In genomic region chr11:86152006-86152862, GRCh38 we compare ENCODE assay signal across 8 cellular contexts.
A peak's percentile ranks its signal among the peaks of the same experiment; 100 is the strongest.
DNase-seq lines count a peak whose midpoint lies in the region; ATAC-seq, FAIRE-seq and TF ChIP-seq lines count a peak whose summit lies in the region.

No MANE protein-coding gene starts in this region.

- H3K27ac Mint-ChIP-seq in HFFc6 = peak overlapping the region; percentile 80

- DNase-seq in HFFc6 (peak; percentile 34), GM12878 (ENCODE audit: low read depth, low spot score) (no peak), NCI-H1417 (lab: John Stamatoyannopoulos, UW) (no peak), NCI-H1694 treated with DMSO at 0.1 percent for 48 hours (lab: John Stamatoyannopoulos, UW) (no peak)

- ATAC-seq in GM12878 (peak; percentile 65), HG03521 (IDR thresholded peaks at IDR 0.05; ENCODE audit: unreplicated experiment) (no peak), HG02623 (IDR thresholded peaks at IDR 0.05; ENCODE audit: unreplicated experiment) (no peak)

- H3K4me1 Mint-ChIP-seq in HFFc6 (ENCODE audit: low read depth) = peaks cover 33% of the 10 kb centered on the region

- BruUV-seq in GM12878 (replicated peaks; lab: Mats Ljungman, UMichigan) = no TSS peak

- intact Hi-C loops in GM12878 (cut with micrococcal nuclease; ENCODE audit: unreplicated experiment) = no loop called here

- WGBS in GM12878 (ENCODE audit: insufficient coverage, insufficient replicate concordance, low lambda C conversion rate, missing lambda C conversion rate) = 0% methylated on average over 2 of the region's 2 CpGs

- peak overlapping the region; percentile 47 to 86 (median 76) for H3K4me2 ChIP-seq in BLaER1 treated with 17β-estradiol and CSF1 and Interleukin-3, amounts not matched to agents 10 nM and 100 nM
- H3K4me2 ChIP-seq in GM12878 (ENCODE audit: control insufficient read depth, insufficient read depth) = no peak overlapping the region; the same call in 1 of the 2 replicates

- H3K4me3 Mint-ChIP-seq in HFFc6 = no peak overlapping the region; the same call in 1 of the 2 replicates

- TF ChIP-seq CTCF in HFFc6 (IDR thresholded peaks at IDR 0.05) = no peak
- no peak for TF ChIP-seq CTCF in GM12878 (IDR thresholded peaks at IDR 0.05 in 2 of 3, conservative IDR thresholded peaks at IDR 0.05 in 1 of 3; ENCODE audit: control insufficient read depth in 2 of 3, extremely low read depth in 1 of 3, insufficient read depth in 1 of 3, low read depth in 3 of 3, low read length in 3 of 3)

- SMC1A ChIA-PET in GM12878 (lab: Charles Lee; ENCODE audit: uncharacterized antibody, unreplicated experiment) = interaction anchor here (0.8 to 2.1 kb wide), 16 partner anchors 8 to 106 kb away, joined by 3 to 8 read pairs (median 4); no protein-coding TSS in a partner anchor

- H3K9me3 ChIP-seq in BLaER1 treated with 17β-estradiol and CSF1 and Interleukin-3, amounts not matched to agents 10 nM and 100 nM (replicated peaks in 1 of 11) = no peaks in the 10 kb centered on the region
- no peaks in the 10 kb centered on the region for H3K9me3 ChIP-seq in GM12878 (replicated peaks; ENCODE audit: control insufficient read depth, insufficient read depth, low read length)
- no peaks in the 10 kb centered on the region for H3K9me3 ChIP-seq in muscle layer of duodenum (ENCODE audit: control insufficient read depth in 1 of 2, low read length in 2 of 2)

- H3K4me3 ChIP-seq in BLaER1 treated with 17β-estradiol and CSF1 and Interleukin-3, amounts not matched to agents 10 nM and 100 nM = peak overlapping the region in 2 of 10 experiments; percentile 10 to 29; a peak in 1 of 20 replicates
- H3K4me3 ChIP-seq in GM12878 (no peak overlapping the region), muscle layer of duodenum (ENCODE audit: low read depth in 1 of 2, low read length in 2 of 2) (peak overlapping the region in 1 of 2 donors; percentile 31)

- TF ChIP-seq RAD21 in GM12878 (IDR thresholded peaks at IDR 0.05; ENCODE audit: insufficient read depth, low read depth, low read length) = no peak

- no peaks in the 10 kb centered on the region for H3K36me3 ChIP-seq in BLaER1 treated with 17β-estradiol and CSF1 and Interleukin-3, amounts not matched to agents 10 nM and 100 nM
- no peaks in the 10 kb centered on the region for H3K36me3 ChIP-seq in GM12878 (ENCODE audit: control insufficient read depth in 2 of 2, insufficient read depth in 2 of 2, low read length in 1 of 2)
- peaks cover 0 to 4% of the 10 kb centered on the region in 2 donors for H3K36me3 ChIP-seq in muscle layer of duodenum (ENCODE audit: control insufficient read depth in 1 of 2, insufficient read depth in 2 of 2, low read length in 2 of 2)

- RAD21 ChIA-PET in GM12878 (lab: Charles Lee; ENCODE audit: unreplicated experiment) = interaction anchor here (0.7 to 2.3 kb wide), 7 partner anchors 21 to 110 kb away, joined by 3 to 8 read pairs (median 4); partner anchors contain the start of gene PICALM

- H3K79me2 ChIP-seq in GM12878 (ENCODE audit: control insufficient read depth, insufficient read depth, low read length) = no peaks in the 10 kb centered on the region

- H3K4me1 ChIP-seq in BLaER1 treated with 17β-estradiol and CSF1 and Interleukin-3, amounts not matched to agents 10 nM and 100 nM = peaks cover 15 to 55% (median 39%) of the 10 kb centered on the region in 10 experiments
- H3K4me1 ChIP-seq in GM12878 (ENCODE audit: control insufficient read depth, insufficient read depth, low read length) (peaks cover 16% of the 10 kb centered on the region), muscle layer of duodenum (ENCODE audit: control insufficient read depth in 1 of 2, insufficient read depth in 2 of 2, low read length in 2 of 2) (peaks cover 20 to 35% of the 10 kb centered on the region in 2 donors)

- no peak for TF ChIP-seq POLR2A in GM12878 (IDR thresholded peaks at IDR 0.05; ENCODE audit: low read depth, low read length)

- no peaks in the 10 kb centered on the region; the same call in 1 of the 2 replicates for H3K27me3 Mint-ChIP-seq in HFFc6 (ENCODE audit: insufficient read depth)

- no peak for FAIRE-seq in GM12878 (lab: Jason Lieb, UNC)

- no peaks in the 10 kb centered on the region for H3K36me3 Mint-ChIP-seq in HFFc6 (ENCODE audit: low read depth)

- peak overlapping the region in 9 of 11 experiments; percentile 1 to 65 (median 56); a peak in 15 of 22 replicates for H3K27ac ChIP-seq in BLaER1 treated with 17β-estradiol and CSF1 and Interleukin-3, amounts not matched to agents 10 nM and 100 nM
- H3K27ac ChIP-seq in GM12878 (ENCODE audit: control insufficient read depth, insufficient read depth) = no peak overlapping the region
- H3K27ac ChIP-seq in muscle layer of duodenum (ENCODE audit: low read length) = peak overlapping the region; percentile 52

- peak overlapping the region; percentile 63 for H2AFZ ChIP-seq in GM12878 (ENCODE audit: control insufficient read depth, low read depth, low read length)

- H3K27me3 ChIP-seq in BLaER1 treated with 17β-estradiol and CSF1 and Interleukin-3, amounts not matched to agents 10 nM and 100 nM = no peaks in the 10 kb centered on the region
- H3K27me3 ChIP-seq in GM12878 (replicated peaks in 1 of 2; ENCODE audit: control insufficient read depth in 2 of 2, insufficient read depth in 2 of 2, low read length in 1 of 2) = no peaks in the 10 kb centered on the region
- H3K27me3 ChIP-seq in muscle layer of duodenum (ENCODE audit: low read depth, low read length) = no peaks in the 10 kb centered on the region

- CTCF ChIA-PET in GM12878 (lab: Yijun Ruan, JAX) = interaction anchor here (1.0 to 1.9 kb wide), 6 partner anchors 13 to 297 kb away, joined by 3 to 8 read pairs (median 4); partner anchors contain the start of gene CCDC83

- peak overlapping the region in 6 of 11 experiments; percentile 0 to 53 (median 28); a peak in 9 of 22 replicates for H3K9ac ChIP-seq in BLaER1 treated with 17β-estradiol and CSF1 and Interleukin-3, amounts not matched to agents 10 nM and 100 nM
- H3K9ac ChIP-seq in GM12878 (ENCODE audit: control insufficient read depth, insufficient read depth, low read length) = no peak overlapping the region

- no peaks in the 10 kb centered on the region for H3K9me3 Mint-ChIP-seq in HFFc6

- POLR2A ChIA-PET in GM12878 (lab: Charles Lee) = interaction anchor here (1.0 to 1.3 kb wide), 2 partner anchors 14 to 18 kb away, joined by 3 to 10 read pairs; no protein-coding TSS in a partner anchor

- no peak for TF ChIP-seq EP300 in GM12878 (IDR thresholded peaks at IDR 0.05; ENCODE audit: borderline replicate concordance in 1 of 2, control insufficient read depth in 1 of 2, low read depth in 2 of 2, low read length in 2 of 2)

- H4K20me1 ChIP-seq in BLaER1 treated with 17β-estradiol and CSF1 and Interleukin-3, amounts not matched to agents 10 nM and 100 nM = no peaks in the 10 kb centered on the region
- H4K20me1 ChIP-seq in GM12878 (ENCODE audit: control insufficient read depth, insufficient read depth) = no peaks in the 10 kb centered on the region

- in situ Hi-C loops in GM12878 (cut with MboI) = no loop called here

TF ChIP-seq in GM12878, 131 proteins besides CTCF, POLR2A, EP300 and RAD21:
- TF ChIP-seq IKZF1 (conservative IDR thresholded peaks at IDR 0.05) (peak; percentile 35; the same call in 1 of the 2 replicates), ZNF217 (IDR thresholded peaks at IDR 0.05) (0 out of 2 replicates have a peak, but pooled peaks have one; percentile 55), STAT1 (conservative IDR thresholded peaks at IDR 0.05) (no peak), TARDBP (IDR thresholded peaks at IDR 0.05; ENCODE audit: borderline replicate concordance) (no peak)
